In genomic region chr17:8435245-8436168, GRCh38 we compare ENCODE assay signal across 8 cellular contexts. TPM values are rescaled to one million over a fixed set of nuclear protein-coding genes. Genes with fewer than 3 reads are reported as not detected.
DNase-seq lines count a peak whose midpoint lies in the region; ATAC-seq, FAIRE-seq and TF ChIP-seq lines count a peak whose summit lies in the region.

Gene NDEL1 (plus strand): TSS chr17:8435884. CDS start chr17:8444272, 8,388 bp downstream.

- peak; percentile 94 for ATAC-seq in HG02973 (IDR thresholded peaks at IDR 0.05; ENCODE audit: unreplicated experiment)
- peak; percentile 96 to 99 (median 97) for ATAC-seq in psoas muscle

- peak within 1 kb of the TSS; percentile 95 for H3K4me3 ChIP-seq in right atrium auricular region
- peak within 1 kb of the TSS; percentile 84 for H3K4me3 ChIP-seq in psoas muscle
- H3K4me3 ChIP-seq in urinary bladder (ENCODE audit: low read depth, low read length), result peak within 1 kb of the TSS; percentile 87

- no peaks in the 10 kb centered on the region for H3K27me3 ChIP-seq in right atrium auricular region
- no peaks in the 10 kb centered on the region for H3K27me3 ChIP-seq in psoas muscle (ENCODE audit: insufficient read depth in 3 of 3, low read length in 2 of 3)

- H3K4me1 ChIP-seq in right atrium auricular region (peaks cover 0 to 47% of the 10 kb centered on the region in 2 donors), psoas muscle (peaks cover 16% of the 10 kb centered on the region), urinary bladder (ENCODE audit: insufficient read depth) (no peaks in the 10 kb centered on the region)

- H3K27ac ChIP-seq in right atrium auricular region, result peak within 1 kb of the TSS; percentile 99 to 100
- H3K27ac ChIP-seq in psoas muscle, result peak within 1 kb of the TSS; percentile 98
- H3K27ac ChIP-seq in urinary bladder (ENCODE audit: low read depth), result peak within 1 kb of the TSS; percentile 99

- TF ChIP-seq CTCF in right atrium auricular region (IDR thresholded peaks at IDR 0.05) (no peak), psoas muscle (IDR thresholded peaks at IDR 0.05) (no peak)

- H3K9me3 ChIP-seq in right atrium auricular region (no peaks in the 10 kb centered on the region), psoas muscle (no peaks in the 10 kb centered on the region)

- WGBS in psoas muscle, 3 donors, result 2 to 4% (median 3%) methylated on average over 41 to 68 of the region's 68 CpGs
- whole genome bisulfite sequencing in urinary bladder, result 2% methylated on average over 68 of the region's 68 CpGs

- intact Hi-C loops in T-helper 2 cell treated with Interferon-gamma antibody and Interleukin-4, amounts not matched to agents 100 ng/mL and 5 ng/mL, for 36 hours (cut with micrococcal nuclease), result loop anchor here (1.0 kb wide), 1 partner anchor 52 kb away; the partner anchor contains the start of gene RPL26
- intact Hi-C loops in psoas muscle (cut with DNase I), result no loop called here

- H3K36me3 ChIP-seq in right atrium auricular region (no peaks in the 10 kb centered on the region), psoas muscle (ENCODE audit: insufficient read depth in 1 of 2, low read depth in 1 of 2) (peaks cover 0 to 12% of the 10 kb centered on the region in 2 donors), urinary bladder (ENCODE audit: insufficient read depth) (peaks cover 2% of the 10 kb centered on the region)

- DNase-seq in GM18507 (ENCODE audit: extremely low spot score, insufficient read length, low read depth), result peak; percentile 99
- DNase-seq in NCI-H1930 (lab: John Stamatoyannopoulos, UW), result peak; percentile 95
- peak; percentile 78 to 99 (median 98) for DNase-seq in anterior cingulate cortex (lab: John Stamatoyannopoulos, UW)
- peak; percentile 98 for DNase-seq in right atrium auricular region (ENCODE audit: low spot score)
- DNase-seq in psoas muscle, result peak; percentile 99 to 100

- peak; percentile 93 for FAIRE-seq in GM18507 (lab: Jason Lieb, UNC)

RNA-seq across cellular contexts. Expression of gene NDEL1, which starts in this region (rescaled TPM):
- total RNA-seq in T-helper 2 cell treated with Interferon-gamma antibody and Interleukin-4, amounts not matched to agents 100 ng/mL and 5 ng/mL, for 36 hours, result 63.7 and 65.2 TPM in 2 replicates
- total RNA-seq in right atrium auricular region, result 10 to 100 TPM; 34.9 to 38.7 TPM
- total RNA-seq in psoas muscle, result 10 to 100 TPM; 24.6 to 54.8 (median 44.7) TPM
- 10 to 100 TPM; 34.2 to 79.2 (median 37.6) TPM for polyA plus RNA-seq in psoas muscle
- total RNA-seq in urinary bladder, result 57.4 TPM
- 43.9 TPM for polyA plus RNA-seq in urinary bladder

Comparison
In these comparisons a context has a peak if more than half of its experiments do, and no peak if none do; other contexts are left out.
1. Peak in every context shown above with its lines: DNase-seq, ATAC-seq, H3K4me3 ChIP-seq and H3K27ac ChIP-seq.